In genomic region chr2:196149926-196150325, GRCh38 we compare ENCODE assay signal across 14 cellular contexts. TPM values are rescaled to one million over a fixed set of nuclear protein-coding genes. Genes with fewer than 3 reads are reported as not detected.
DNase-seq lines count a peak whose midpoint lies in the region; ATAC-seq lines count a peak whose summit lies in the region.
"Had no signal": no experiment of that assay in that cellular context is flagged by ENCODE, and none has a peak within 500 bp of the region (broad histone marks: within the 10 kb centered on the region; RNA-seq: fewer than 3 reads in every experiment).

No MANE protein-coding gene starts in this region.

- no peak overlapping the region for H2BK5ac ChIP-seq in mesenchymal stem cell (ENCODE audit: low read depth, low read length, poor library complexity, severe bottlenecking)

- no peak overlapping the region for H3K23ac ChIP-seq in mesenchymal stem cell (ENCODE audit: low read length in 2 of 2)

- no peak overlapping the region for H3K14ac ChIP-seq in mesenchymal stem cell (ENCODE audit: low read length in 2 of 2)

- H3K4me2 ChIP-seq in BLaER1 (0 out of 2 replicates have a peak overlapping the region, but pooled peaks have one; percentile 4), mesenchymal stem cell (ENCODE audit: low read length, poor library complexity, severe bottlenecking) (no peak overlapping the region)

- H2BK15ac ChIP-seq in mesenchymal stem cell (ENCODE audit: low read depth, poor library complexity, severe bottlenecking) = no peak overlapping the region

- H3K9me3 ChIP-seq in BLaER1 (peaks cover 4% of the 10 kb centered on the region; the same call in 1 of the 2 replicates), mesenchymal stem cell (ENCODE audit: control insufficient read depth, low read length) (no peaks in the 10 kb centered on the region)
- H3K9me3 ChIP-seq: testis had no signal

- no peak for DNase-seq in activated CD4-positive, alpha-beta memory T cell treated with anti-CD3 and anti-CD28 coated beads for 36 hours
- DNase-seq in iPS-NIHi7 (ENCODE audit: extremely low spot score) (no peak), mesenchymal stem cell (no peak), cerebellum (ENCODE audit: low spot score) (no peak)
- DNase-seq: activated CD4-positive, CD25-positive, alpha-beta regulatory T cell; central memory CD4-positive, alpha-beta T cell; COR-L47; glutamatergic neuron; NCI-H69; testis had no signal

- H3K79me1 ChIP-seq in mesenchymal stem cell (replicated peaks; ENCODE audit: low read length, poor library complexity, severe bottlenecking) = peaks cover 11% of the 10 kb centered on the region

- H3K4me3 Mint-ChIP-seq in activated CD4-positive, alpha-beta memory T cell treated with anti-CD3 and anti-CD28 coated beads for 36 hours = peak overlapping the region; percentile 29

- CTCF ChIA-PET in activated CD4-positive, alpha-beta memory T cell treated with anti-CD3 and anti-CD28 coated beads for 36 hours (lab: Charles Lee) = interaction anchor here (1.1 to 2.0 kb wide), 3 partner anchors 27 to 127 kb away, joined by 4 to 8 read pairs (median 7); no protein-coding TSS in a partner anchor

- H4K91ac ChIP-seq in mesenchymal stem cell (ENCODE audit: low read length) = no peak overlapping the region

- H3K9me3 Mint-ChIP-seq in activated CD4-positive, alpha-beta memory T cell treated with anti-CD3 and anti-CD28 coated beads for 36 hours = no peaks in the 10 kb centered on the region

- no peak overlapping the region for H3K18ac ChIP-seq in mesenchymal stem cell (ENCODE audit: low read depth in 1 of 2, low read length in 2 of 2)

- no peak overlapping the region for H3K4ac ChIP-seq in mesenchymal stem cell (ENCODE audit: low read depth in 1 of 2, low read length in 2 of 2)

- peaks cover 15% of the 10 kb centered on the region for H3K4me1 ChIP-seq in BLaER1
- no peaks in the 10 kb centered on the region for H3K4me1 ChIP-seq in mesenchymal stem cell (ENCODE audit: control insufficient read depth, insufficient read depth, low read depth, low read length)
- H3K4me1 ChIP-seq: testis had no signal

- H2AK5ac ChIP-seq in mesenchymal stem cell (ENCODE audit: low read length, severe bottlenecking) = no peak overlapping the region

- no peak overlapping the region for H3K27ac ChIP-seq in BLaER1
- no peak overlapping the region for H3K27ac ChIP-seq in mesenchymal stem cell (ENCODE audit: low read length, poor library complexity, severe bottlenecking)
- H3K27ac ChIP-seq: testis had no signal

- H3K36me3 Mint-ChIP-seq in activated CD4-positive, alpha-beta memory T cell treated with anti-CD3 and anti-CD28 coated beads for 36 hours = peaks cover 80% of the 10 kb centered on the region

- H3K36me3 ChIP-seq in BLaER1 (peaks cover 74% of the 10 kb centered on the region), mesenchymal stem cell (ENCODE audit: control insufficient read depth in 1 of 2, insufficient read depth in 2 of 2, low read depth in 1 of 2, low read length in 2 of 2) (peaks cover 3 to 41% of the 10 kb centered on the region in 2 experiments)

- no peak overlapping the region for H4K8ac ChIP-seq in mesenchymal stem cell (ENCODE audit: low read length)

- no peaks in the 10 kb centered on the region; the same call in 1 of the 2 replicates for H4K20me1 ChIP-seq in BLaER1

- POLR2A ChIA-PET in activated CD4-positive, alpha-beta memory T cell treated with anti-CD3 and anti-CD28 coated beads for 36 hours (lab: Charles Lee) = interaction anchor here (1.3 to 2.6 kb wide), 3 partner anchors 9 to 21 kb away, joined by 3 to 9 read pairs (median 4); partner anchors contain the start of gene STK17B

- peak overlapping the region; percentile 72 for H3K27ac Mint-ChIP-seq in activated CD4-positive, alpha-beta memory T cell treated with anti-CD3 and anti-CD28 coated beads for 36 hours

- no peak overlapping the region for H2AFZ ChIP-seq in mesenchymal stem cell (ENCODE audit: low read depth, low read length)

- no peak overlapping the region for H3K9ac ChIP-seq in BLaER1
- H3K9ac ChIP-seq in mesenchymal stem cell (ENCODE audit: low read length) = no peak overlapping the region

- no peak overlapping the region for H2BK12ac ChIP-seq in mesenchymal stem cell (ENCODE audit: low read length in 2 of 2)

- no peaks in the 10 kb centered on the region for H3K27me3 ChIP-seq in BLaER1
- no peaks in the 10 kb centered on the region for H3K27me3 ChIP-seq in mesenchymal stem cell (ENCODE audit: control insufficient read depth in 1 of 2, insufficient read depth in 1 of 2, low read length in 2 of 2)
- H3K27me3 ChIP-seq: testis had no signal

- H3K27me3 Mint-ChIP-seq in activated CD4-positive, alpha-beta memory T cell treated with anti-CD3 and anti-CD28 coated beads for 36 hours = no peaks in the 10 kb centered on the region

- intact Hi-C loops in activated CD4-positive, alpha-beta memory T cell treated with anti-CD3 and anti-CD28 coated beads for 36 hours (cut with micrococcal nuclease) = loop anchor here (1.0 kb wide), 1 partner anchor 9 kb away; no protein-coding TSS in a partner anchor

- H3K4me3 ChIP-seq in BLaER1 = no peak overlapping the region
- no peak overlapping the region for H3K4me3 ChIP-seq in mesenchymal stem cell (ENCODE audit: insufficient read depth in 1 of 2, low read depth in 1 of 2, low read length in 2 of 2)
- H3K4me3 ChIP-seq: testis had no signal

- 81% methylated on average over 2 of the region's 3 CpGs for WGBS in mesenchymal stem cell

- H2BK120ac ChIP-seq in mesenchymal stem cell (ENCODE audit: low read depth, low read length) = no peak overlapping the region

- ATAC-seq in GM18858 (IDR thresholded peaks at IDR 0.05; ENCODE audit: unreplicated experiment) (peak; percentile 56), HG03039 (IDR thresholded peaks at IDR 0.05; ENCODE audit: unreplicated experiment) (peak; percentile 39), HG02938 (IDR thresholded peaks at IDR 0.05; ENCODE audit: unreplicated experiment) (no peak)

- H3K4me1 Mint-ChIP-seq in activated CD4-positive, alpha-beta memory T cell treated with anti-CD3 and anti-CD28 coated beads for 36 hours (ENCODE audit: low read depth) = peaks cover 82% of the 10 kb centered on the region

RNA-seq across cellular contexts. Expression of gene STK17B, which starts 21.5 kb away (rescaled TPM):
- total RNA-seq in activated CD4-positive, alpha-beta memory T cell treated with anti-CD3 and anti-CD28 coated beads for 36 hours = 100 to 1,000 TPM; 175 to 176 TPM
- polyA plus RNA-seq in mesenchymal stem cell (2013, experiment 1 of 2) = 31.0 TPM
- 33.9 TPM for polyA plus RNA-seq in mesenchymal stem cell (2013, experiment 2 of 2)
- 13.6 TPM for total RNA-seq in cerebellum

Comparison
In these comparisons a context has a peak if more than half of its experiments do, and no peak if none do; other contexts are left out.
1. RNA of gene STK17B, which starts 21.5 kb away (total RNA-seq): 175 to 176 TPM in activated CD4-positive, alpha-beta memory T cell treated with anti-CD3 and anti-CD28 coated beads for 36 hours; 13.6 TPM in cerebellum (single experiment); every median in the first group is over 10 times any median in the second.